Comparison of ENCODE assay signal across 26 cellular contexts in the genomic region with DNA sequence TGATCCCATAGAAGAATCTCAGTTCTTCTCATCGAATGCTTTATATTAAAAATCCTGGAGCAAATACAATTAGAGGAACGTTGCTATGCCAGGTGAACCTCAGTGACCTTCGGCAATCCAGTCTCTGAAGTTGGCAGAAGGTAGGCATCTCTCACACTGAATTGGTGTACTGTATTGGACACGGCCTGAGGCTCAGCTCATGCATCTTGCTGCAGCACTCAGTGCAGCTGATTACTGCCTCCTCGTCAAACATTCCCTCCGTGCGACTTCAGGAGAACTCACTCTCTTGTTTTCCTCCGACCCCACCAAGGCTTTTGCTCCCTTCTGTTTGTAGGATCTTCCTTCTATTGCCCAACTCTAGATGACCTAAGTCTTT.
"Had no signal": no experiment of that assay in that cellular context is flagged by ENCODE, and none has a peak within 500 bp of the region (broad histone marks: within the 10 kb centered on the region; RNA-seq: fewer than 3 reads in every experiment).

No MANE protein-coding gene starts in this region.

- H3K4me3 ChIP-seq: colonic mucosa, esophagus squamous epithelium, mucosa of descending colon, pancreas, sigmoid colon, testis, tibial artery had no signal

- H3K27me3 ChIP-seq: colonic mucosa, neutrophil, pancreas, testis had no signal

- H3K36me3 Mint-ChIP-seq: immature natural killer cell; mesothelial cell of epicardium; naive B cell; natural killer cell treated with Interleukin-12 subunit alpha and Interleukin-12 subunit beta and Interleukin-15 and Interleukin-18, amount 100 ng/mL, for 72 hours; stimulated activated memory B cell treated with anti-CD40 and anti-IgM and Interleukin-4, amounts not matched to agents 10 μg/mL and 1 μg/mL and 100 μg/mL, for 72 hours; type B pancreatic cell had no signal

- H3K4me1 ChIP-seq: colonic mucosa, esophagus squamous epithelium, pancreas, testis, tibial artery had no signal

- DNase-seq: colonic mucosa; effector CD8-positive, alpha-beta T cell; endodermal cell; esophagus squamous epithelium; foreskin melanocyte; glutamatergic neuron; immature natural killer cell; islet precursor cell; mesenchymal stem cell; mucosa of descending colon; naive B cell; pancreas; sigmoid colon; stimulated activated CD4-positive, alpha-beta T cell treated with anti-CD3 and anti-CD28 coated beads, Interleukin-4, amount 100 ng/mL, for 4 hours; stimulated activated naive CD8-positive, alpha-beta T cell treated with anti-CD3 and anti-CD28 coated beads, Interleukin-15, Interleukin-2, amounts not matched to agents 100 U/mL and 50 U/mL, for 24 hours; substantia nigra; testis; tibial artery had no signal

- H3K36me3 ChIP-seq: colonic mucosa, esophagus squamous epithelium, neutrophil, pancreas, sigmoid colon, tibial artery had no signal

- H3K9me3 Mint-ChIP-seq: dendritic cell treated with granulocyte-macrophage colony-stimulating factor and Interleukin-4, amounts not matched to agents 40 ng/mL and 50 ng/mL, for 4 days; endodermal cell; immature natural killer cell; mesothelial cell of epicardium; natural killer cell treated with Interleukin-12 subunit alpha and Interleukin-12 subunit beta and Interleukin-15 and Interleukin-18, amount 100 ng/mL, for 72 hours; neural crest cell; stimulated activated memory B cell treated with anti-CD40 and anti-IgM and Interleukin-4, amounts not matched to agents 10 μg/mL and 1 μg/mL and 100 μg/mL, for 72 hours; type B pancreatic cell had no signal

- H3K9me3 ChIP-seq: colonic mucosa, esophagus squamous epithelium, mucosa of descending colon, neutrophil, pancreas, sigmoid colon, testis, tibial artery had no signal

- H3K27ac ChIP-seq: colonic mucosa, esophagus squamous epithelium, neutrophil, pancreas, sigmoid colon, testis, tibial artery had no signal

- H3K27ac Mint-ChIP-seq: dendritic cell treated with granulocyte-macrophage colony-stimulating factor and Interleukin-4, amounts not matched to agents 40 ng/mL and 50 ng/mL, for 4 days; endodermal cell; immature natural killer cell; naive B cell; natural killer cell treated with Interleukin-12 subunit alpha and Interleukin-12 subunit beta and Interleukin-15 and Interleukin-18, amount 100 ng/mL, for 72 hours; progenitor cell of endocrine pancreas; stimulated activated memory B cell treated with anti-CD40 and anti-IgM and Interleukin-4, amounts not matched to agents 10 μg/mL and 1 μg/mL and 100 μg/mL, for 72 hours; type B pancreatic cell had no signal

- ATAC-seq: mucosa of descending colon; natural killer cell treated with Interleukin-12 subunit alpha and Interleukin-12 subunit beta and Interleukin-15 and Interleukin-18, amount 100 ng/mL, for 72 hours; pancreas; stimulated activated memory B cell treated with anti-CD40 and anti-IgM and Interleukin-4, amounts not matched to agents 10 μg/mL and 1 μg/mL and 100 μg/mL, for 72 hours; stimulated activated naive CD8-positive, alpha-beta T cell treated with anti-CD3 and anti-CD28 coated beads, Interleukin-15, Interleukin-2, amounts not matched to agents 100 U/mL and 50 U/mL, for 24 hours had no signal

- H3K4me3 Mint-ChIP-seq: dendritic cell treated with granulocyte-macrophage colony-stimulating factor and Interleukin-4, amounts not matched to agents 40 ng/mL and 50 ng/mL, for 4 days; endodermal cell; immature natural killer cell; mesothelial cell of epicardium; naive B cell; natural killer cell treated with Interleukin-12 subunit alpha and Interleukin-12 subunit beta and Interleukin-15 and Interleukin-18, amount 100 ng/mL, for 72 hours; neural crest cell; stimulated activated memory B cell treated with anti-CD40 and anti-IgM and Interleukin-4, amounts not matched to agents 10 μg/mL and 1 μg/mL and 100 μg/mL, for 72 hours; type B pancreatic cell had no signal
